ENCODE assay signal across 7 cellular contexts in the genomic region with DNA sequence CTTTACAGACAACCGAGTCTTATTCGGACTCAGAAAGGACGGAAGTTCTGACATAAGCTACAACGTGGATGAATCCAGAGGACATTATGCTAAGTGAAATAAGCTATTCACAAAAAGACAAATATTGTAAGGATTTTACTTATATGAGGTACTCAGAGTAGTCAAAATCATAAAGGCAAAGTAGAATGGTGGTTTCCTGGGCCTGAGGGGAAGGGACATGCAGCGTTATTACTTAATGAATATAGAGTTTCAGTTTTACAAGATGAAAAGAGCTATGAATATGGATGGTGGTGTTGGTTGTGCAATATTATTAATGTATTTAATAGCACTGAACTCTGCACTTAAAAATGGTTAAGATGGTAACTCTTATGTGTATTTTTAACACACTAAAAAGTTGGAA.
"Had no signal": no experiment of that assay in that cellular context is flagged by ENCODE, and none has a peak within 500 bp of the region (broad histone marks: within the 10 kb centered on the region; RNA-seq: fewer than 3 reads in every experiment).

No MANE protein-coding gene starts in this region.

- FAIRE-seq: G401.6, GM12891, GM12892, GM18507, GM19239 had no signal

- DNase-seq: GDM1, GF-D8 had no signal
